8 cellular contexts compared by ENCODE assay signal in the genomic region with DNA sequence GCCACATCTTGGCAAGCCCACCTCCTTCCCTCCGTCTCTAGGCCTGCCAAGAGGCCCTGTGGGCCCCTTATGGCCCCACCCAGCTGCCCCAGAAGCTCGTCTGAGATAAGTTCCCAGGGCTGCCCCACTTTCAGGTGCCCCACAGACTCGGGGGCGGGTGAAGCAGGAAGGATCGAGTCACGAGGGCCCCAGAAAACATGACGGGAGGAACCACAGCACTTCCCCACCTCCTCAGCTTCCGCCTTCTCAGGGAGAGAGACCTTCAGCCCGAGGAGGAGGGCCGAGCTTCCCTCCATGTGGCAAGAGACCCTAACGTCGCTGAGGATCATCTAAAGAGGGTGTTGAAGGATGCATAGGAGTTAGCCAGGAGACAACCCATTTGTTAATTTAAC. TPM values are rescaled to one million over a fixed set of nuclear protein-coding genes. Genes with fewer than 3 reads are reported as not detected.
DNase-seq lines count a peak whose midpoint lies in the region; ATAC-seq lines count a peak whose summit lies in the region.

No MANE protein-coding gene starts in this region.

- ATAC-seq in GM21723 (IDR thresholded peaks at IDR 0.05; ENCODE audit: unreplicated experiment) (peak; percentile 46), GM21447 (IDR thresholded peaks at IDR 0.05; ENCODE audit: unreplicated experiment) (no peak)
- ATAC-seq in activated CD4-positive, alpha-beta T cell treated with anti-CD3 and anti-CD28 coated beads for 36 hours, result peak; percentile 73

- no peaks in the 10 kb centered on the region for H3K36me3 Mint-ChIP-seq in activated CD4-positive, alpha-beta T cell treated with anti-CD3 and anti-CD28 coated beads for 36 hours (ENCODE audit: low read depth)

- no peaks in the 10 kb centered on the region for H3K9me3 Mint-ChIP-seq in activated CD4-positive, alpha-beta T cell treated with anti-CD3 and anti-CD28 coated beads for 36 hours (ENCODE audit: low read depth)

- peak; percentile 92 for DNase-seq in activated CD4-positive, alpha-beta T cell treated with anti-CD3 and anti-CD28 coated beads for 36 hours
- peak; percentile 71 for DNase-seq in effector CD4-positive, alpha-beta T cell
- peak; percentile 85 for DNase-seq in stimulated activated CD4-positive, alpha-beta T cell treated with anti-CD3 and anti-CD28 coated beads, Interleukin-2, amount 100 ng/mL, for 4 hours (ENCODE audit: low read depth)
- DNase-seq in COLO668 (lab: John Stamatoyannopoulos, UW; ENCODE audit: unreplicated experiment) (no peak), RPMI8226 (no peak), NCI-H1417 treated with DMSO at 0.1 percent for 48 hours (lab: John Stamatoyannopoulos, UW) (no peak)

- H3K4me3 Mint-ChIP-seq in activated CD4-positive, alpha-beta T cell treated with anti-CD3 and anti-CD28 coated beads for 36 hours, result peak overlapping the region; percentile 57

- intact Hi-C loops in activated CD4-positive, alpha-beta T cell treated with anti-CD3 and anti-CD28 coated beads for 36 hours (cut with DNase I, micrococcal nuclease), result loop anchor here in 1 of 2 experiments (2.0 to 5.0 kb wide), 2 partner anchors 142 to 201 kb away; no protein-coding TSS in a partner anchor

- POLR2A ChIA-PET in activated CD4-positive, alpha-beta T cell treated with anti-CD3 and anti-CD28 coated beads for 36 hours (lab: Charles Lee), result interaction anchor here (1.3 kb wide), 1 partner anchor 18 kb away, joined by 4 read pairs; no protein-coding TSS in a partner anchor

- CTCF ChIA-PET in activated CD4-positive, alpha-beta T cell treated with anti-CD3 and anti-CD28 coated beads for 36 hours (lab: Charles Lee), result interaction anchor here (0.6 to 2.1 kb wide), 6 partner anchors 18 to 231 kb away, joined by 3 to 6 read pairs (median 4); a partner anchor contains a TSS

- peak overlapping the region; percentile 99 for H3K27ac Mint-ChIP-seq in activated CD4-positive, alpha-beta T cell treated with anti-CD3 and anti-CD28 coated beads for 36 hours

- no peaks in the 10 kb centered on the region for H3K27me3 Mint-ChIP-seq in activated CD4-positive, alpha-beta T cell treated with anti-CD3 and anti-CD28 coated beads for 36 hours

- peaks cover 63% of the 10 kb centered on the region for H3K4me1 Mint-ChIP-seq in activated CD4-positive, alpha-beta T cell treated with anti-CD3 and anti-CD28 coated beads for 36 hours

RNA-seq across cellular contexts. Expression of a gene that starts 4.5 kb away (rescaled TPM):
- 10 to 100 TPM; 17.2 to 20.0 TPM for total RNA-seq in activated CD4-positive, alpha-beta T cell treated with anti-CD3 and anti-CD28 coated beads for 36 hours

RNA-seq across cellular contexts. Expression of a gene that starts 6.4 kb away (rescaled TPM):
- 10 to 100 TPM; 17.4 to 20.1 TPM for total RNA-seq in activated CD4-positive, alpha-beta T cell treated with anti-CD3 and anti-CD28 coated beads for 36 hours

Comparison
In these comparisons a context has a peak if more than half of its experiments do, and no peak if none do; other contexts are left out.
1. DNase-seq: peak in activated CD4-positive, alpha-beta T cell treated with anti-CD3 and anti-CD28 coated beads for 36 hours (single experiment), effector CD4-positive, alpha-beta T cell (single experiment) and stimulated activated CD4-positive, alpha-beta T cell treated with anti-CD3 and anti-CD28 coated beads, Interleukin-2, amount 100 ng/mL, for 4 hours (single experiment); none in COLO668 (single experiment), RPMI8226 (single experiment) and NCI-H1417 treated with DMSO at 0.1 percent for 48 hours (single experiment).